In genomic region chr2:19900536-19901200, GRCh38 we compare ENCODE assay signal across 8 cellular contexts. TPM values are rescaled to one million over a fixed set of nuclear protein-coding genes. Genes with fewer than 3 reads are reported as not detected.
DNase-seq lines count a peak whose midpoint lies in the region; ATAC-seq lines count a peak whose summit lies in the region.

No MANE protein-coding gene starts in this region.

- H3K36me3 Mint-ChIP-seq in activated naive CD8-positive, alpha-beta T cell treated with anti-CD3 and anti-CD28 coated beads, Interleukin-2, amount 50 U/mL, for 24 hours (ENCODE audit: low read depth), result peaks cover 14% of the 10 kb centered on the region

- peak overlapping the region; percentile 88 for H3K4me3 Mint-ChIP-seq in activated naive CD8-positive, alpha-beta T cell treated with anti-CD3 and anti-CD28 coated beads, Interleukin-2, amount 50 U/mL, for 24 hours

- H3K4me1 Mint-ChIP-seq in activated naive CD8-positive, alpha-beta T cell treated with anti-CD3 and anti-CD28 coated beads, Interleukin-2, amount 50 U/mL, for 24 hours, result peaks cover 58% of the 10 kb centered on the region

- peaks cover 2% of the 10 kb centered on the region for H3K4me1 ChIP-seq in iPS-15b (ENCODE audit: control insufficient read depth, insufficient read depth, low read length)
- peaks cover 34% of the 10 kb centered on the region for H3K4me1 ChIP-seq in skeletal muscle satellite cell (ENCODE audit: control insufficient read depth, insufficient read depth, low read length)

- H3K9me3 Mint-ChIP-seq in activated naive CD8-positive, alpha-beta T cell treated with anti-CD3 and anti-CD28 coated beads, Interleukin-2, amount 50 U/mL, for 24 hours, result peaks cover 9% of the 10 kb centered on the region

- no peaks in the 10 kb centered on the region for H3K36me3 ChIP-seq in iPS-15b (ENCODE audit: control insufficient read depth, insufficient read depth, low read length)
- H3K36me3 ChIP-seq in skeletal muscle satellite cell (ENCODE audit: insufficient read depth, low read length), result no peaks in the 10 kb centered on the region

- H3K4me2 ChIP-seq in skeletal muscle satellite cell (ENCODE audit: low read length), result peak overlapping the region; percentile 86

- DNase-seq in activated gamma-delta T cell treated with Interleukin-2 at 50 U/mL for 16 hours (peak; percentile 10), activated gamma-delta T cell (lab: John Stamatoyannopoulos, UW) (no peak), MV-4-11 (lab: John Stamatoyannopoulos, UW) (peak; percentile 12), SKM-1 (lab: John Stamatoyannopoulos, UW; ENCODE audit: unreplicated experiment) (no peak), NCI-H1930 (lab: John Stamatoyannopoulos, UW) (no peak)
- peak; percentile 6 for DNase-seq in activated naive CD8-positive, alpha-beta T cell treated with anti-CD3 and anti-CD28 coated beads, Interleukin-2, amount 50 U/mL, for 24 hours

- no peaks in the 10 kb centered on the region for H3K27me3 ChIP-seq in iPS-15b (ENCODE audit: control insufficient read depth, insufficient read depth, low read length)
- H3K27me3 ChIP-seq in skeletal muscle satellite cell (ENCODE audit: control insufficient read depth, insufficient read depth, low read length), result no peaks in the 10 kb centered on the region

- peak overlapping the region; percentile 98 for H3K4me3 ChIP-seq in iPS-15b (ENCODE audit: low read depth, low read length)
- peak overlapping the region; percentile 87 for H3K4me3 ChIP-seq in skeletal muscle satellite cell (ENCODE audit: low read length)

- H3K9ac ChIP-seq in iPS-15b (ENCODE audit: low read depth, low read length) (peak overlapping the region; percentile 98), skeletal muscle satellite cell (ENCODE audit: low read depth, low read length) (peak overlapping the region; percentile 95)

- peak overlapping the region; percentile 90 for H3K27ac Mint-ChIP-seq in activated naive CD8-positive, alpha-beta T cell treated with anti-CD3 and anti-CD28 coated beads, Interleukin-2, amount 50 U/mL, for 24 hours

- H3K27me3 Mint-ChIP-seq in activated naive CD8-positive, alpha-beta T cell treated with anti-CD3 and anti-CD28 coated beads, Interleukin-2, amount 50 U/mL, for 24 hours, result peaks cover 2% of the 10 kb centered on the region

- peak; percentile 12 for ATAC-seq in activated naive CD8-positive, alpha-beta T cell treated with anti-CD3 and anti-CD28 coated beads, Interleukin-2, amount 50 U/mL, for 24 hours

- H3K9me3 ChIP-seq in iPS-15b (ENCODE audit: control insufficient read depth, insufficient read depth, low read length) (no peaks in the 10 kb centered on the region), skeletal muscle satellite cell (replicated peaks; ENCODE audit: low read length) (no peaks in the 10 kb centered on the region)

RNA-seq across cellular contexts. Expression of gene TTC32, which starts 1.1 kb away (rescaled TPM):
- total RNA-seq in skeletal muscle satellite cell (2012; rRNA removed), result 3.3 and 4.4 TPM in 2 replicates

Comparison
In these comparisons a context has a peak if more than half of its experiments do, and no peak if none do; other contexts are left out.
1. DNase-seq: peak in activated gamma-delta T cell treated with Interleukin-2 at 50 U/mL for 16 hours (single experiment), MV-4-11 (single experiment) and activated naive CD8-positive, alpha-beta T cell treated with anti-CD3 and anti-CD28 coated beads, Interleukin-2, amount 50 U/mL, for 24 hours (single experiment); none in activated gamma-delta T cell (single experiment), SKM-1 (single experiment) and NCI-H1930 (0 of 2).